Comparison of ENCODE assay signal across 1 cellular context in genomic region chr1:147084273-147085096, GRCh38.
TF ChIP-seq lines count a peak whose summit lies in the region.

No MANE protein-coding gene starts in this region.

TF ChIP-seq in H1, 55 proteins besides CTCF, POLR2A, EP300 and RAD21 (continued from another document):
- no peak for TF ChIP-seq RNF2 (IDR thresholded peaks at IDR 0.05; ENCODE audit: borderline replicate concordance, low read depth, low read length, missing control alignments, poor library complexity, severe bottlenecking)
- TF ChIP-seq RFX5 (IDR thresholded peaks at IDR 0.05; ENCODE audit: borderline replicate concordance, low read depth, low read length), result no peak
- no peak for TF ChIP-seq BRCA1 (IDR thresholded peaks at IDR 0.05; ENCODE audit: low read depth, low read length)
- no peak for TF ChIP-seq JUN (IDR thresholded peaks at IDR 0.05; ENCODE audit: low read depth, low read length)
- TF ChIP-seq SP1 (IDR thresholded peaks at IDR 0.05; ENCODE audit: low read depth, low read length), result peak; percentile 93
- 0 out of 2 replicates have a peak, but pooled peaks have one; percentile 17 for TF ChIP-seq SIX5 (IDR thresholded peaks at IDR 0.05; ENCODE audit: low read depth, low read length)
- peak; percentile 68; the same call in 1 of the 2 replicates for TF ChIP-seq RBBP5 (IDR thresholded peaks at IDR 0.05; ENCODE audit: borderline replicate concordance, low read depth, low read length)
- TF ChIP-seq YY1 (IDR thresholded peaks at IDR 0.05; ENCODE audit: low read depth, low read length), result no peak
- TF ChIP-seq KDM5A (IDR thresholded peaks at IDR 0.05; ENCODE audit: low read length), result peak; percentile 35; the same call in 1 of the 2 replicates
- TF ChIP-seq ASH2L (IDR thresholded peaks at IDR 0.05; ENCODE audit: low read length), result peak; percentile 24
- peak; percentile 100 for TF ChIP-seq GTF2F1 (IDR thresholded peaks at IDR 0.05; ENCODE audit: borderline replicate concordance, low read depth, low read length)
- peak; percentile 73 for TF ChIP-seq E2F6 (IDR thresholded peaks at IDR 0.05)
- TF ChIP-seq FOSL1 (IDR thresholded peaks at IDR 0.05; ENCODE audit: insufficient read depth, low read depth, low read length), result 0 out of 2 replicates have a peak, but pooled peaks have one; percentile 22
- TF ChIP-seq SP2 (IDR thresholded peaks at IDR 0.05; ENCODE audit: low read length), result no peak
- TF ChIP-seq MAX (IDR thresholded peaks at IDR 0.05), result peak; percentile 62
- peak; percentile 100 for TF ChIP-seq TAF7 (optimal IDR thresholded peaks at IDR 0.05; ENCODE audit: borderline replicate concordance, low read depth, low read length)
- TF ChIP-seq KDM4A (IDR thresholded peaks at IDR 0.05; ENCODE audit: low read depth, low read length, severe bottlenecking), result peak; percentile 80
- peak; percentile 88 for TF ChIP-seq EGR1 (IDR thresholded peaks at IDR 0.05; ENCODE audit: borderline replicate concordance, low read depth, low read length)
- TF ChIP-seq GABPA (IDR thresholded peaks at IDR 0.05; ENCODE audit: borderline replicate concordance, insufficient read depth, low read length), result 0 out of 2 replicates have a peak, but pooled peaks have one; percentile 19
- TF ChIP-seq JUND (IDR thresholded peaks at IDR 0.05; ENCODE audit: low read length), result peak; percentile 82; the same call in 1 of the 2 replicates
- TF ChIP-seq, protein P1, sequence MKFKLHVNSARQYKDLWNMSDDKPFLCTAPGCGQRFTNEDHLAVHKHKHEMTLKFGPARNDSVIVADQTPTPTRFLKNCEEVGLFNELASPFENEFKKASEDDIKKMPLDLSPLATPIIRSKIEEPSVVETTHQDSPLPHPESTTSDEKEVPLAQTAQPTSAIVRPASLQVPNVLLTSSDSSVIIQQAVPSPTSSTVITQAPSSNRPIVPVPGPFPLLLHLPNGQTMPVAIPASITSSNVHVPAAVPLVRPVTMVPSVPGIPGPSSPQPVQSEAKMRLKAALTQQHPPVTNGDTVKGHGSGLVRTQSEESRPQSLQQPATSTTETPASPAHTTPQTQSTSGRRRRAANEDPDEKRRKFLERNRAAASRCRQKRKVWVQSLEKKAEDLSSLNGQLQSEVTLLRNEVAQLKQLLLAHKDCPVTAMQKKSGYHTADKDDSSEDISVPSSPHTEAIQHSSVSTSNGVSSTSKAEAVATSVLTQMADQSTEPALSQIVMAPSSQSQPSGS (IDR thresholded peaks at IDR 0.05; ENCODE audit: low read length), result peak; percentile 95
- peak; percentile 70 for TF ChIP-seq TAF1 (IDR thresholded peaks at IDR 0.05; ENCODE audit: low read depth, low read length)
- peak; percentile 94 to 99 for TF ChIP-seq HDAC2 (IDR thresholded peaks at IDR 0.05; ENCODE audit: borderline replicate concordance in 1 of 2, low read depth in 2 of 2, low read length in 2 of 2)
- TF ChIP-seq KDM1A (IDR thresholded peaks at IDR 0.05; ENCODE audit: borderline replicate concordance, low read length), result no peak
- peak; percentile 100 for TF ChIP-seq POLR2AphosphoS5 (IDR thresholded peaks at IDR 0.05; ENCODE audit: low read depth, low read length)
- peak; percentile 16; the same call in 1 of the 2 replicates for TF ChIP-seq NRF1 (IDR thresholded peaks at IDR 0.05; ENCODE audit: low read depth, low read length)
- peak; percentile 97 for TF ChIP-seq CREB1 (IDR thresholded peaks at IDR 0.05)
- TF ChIP-seq, protein P2, sequence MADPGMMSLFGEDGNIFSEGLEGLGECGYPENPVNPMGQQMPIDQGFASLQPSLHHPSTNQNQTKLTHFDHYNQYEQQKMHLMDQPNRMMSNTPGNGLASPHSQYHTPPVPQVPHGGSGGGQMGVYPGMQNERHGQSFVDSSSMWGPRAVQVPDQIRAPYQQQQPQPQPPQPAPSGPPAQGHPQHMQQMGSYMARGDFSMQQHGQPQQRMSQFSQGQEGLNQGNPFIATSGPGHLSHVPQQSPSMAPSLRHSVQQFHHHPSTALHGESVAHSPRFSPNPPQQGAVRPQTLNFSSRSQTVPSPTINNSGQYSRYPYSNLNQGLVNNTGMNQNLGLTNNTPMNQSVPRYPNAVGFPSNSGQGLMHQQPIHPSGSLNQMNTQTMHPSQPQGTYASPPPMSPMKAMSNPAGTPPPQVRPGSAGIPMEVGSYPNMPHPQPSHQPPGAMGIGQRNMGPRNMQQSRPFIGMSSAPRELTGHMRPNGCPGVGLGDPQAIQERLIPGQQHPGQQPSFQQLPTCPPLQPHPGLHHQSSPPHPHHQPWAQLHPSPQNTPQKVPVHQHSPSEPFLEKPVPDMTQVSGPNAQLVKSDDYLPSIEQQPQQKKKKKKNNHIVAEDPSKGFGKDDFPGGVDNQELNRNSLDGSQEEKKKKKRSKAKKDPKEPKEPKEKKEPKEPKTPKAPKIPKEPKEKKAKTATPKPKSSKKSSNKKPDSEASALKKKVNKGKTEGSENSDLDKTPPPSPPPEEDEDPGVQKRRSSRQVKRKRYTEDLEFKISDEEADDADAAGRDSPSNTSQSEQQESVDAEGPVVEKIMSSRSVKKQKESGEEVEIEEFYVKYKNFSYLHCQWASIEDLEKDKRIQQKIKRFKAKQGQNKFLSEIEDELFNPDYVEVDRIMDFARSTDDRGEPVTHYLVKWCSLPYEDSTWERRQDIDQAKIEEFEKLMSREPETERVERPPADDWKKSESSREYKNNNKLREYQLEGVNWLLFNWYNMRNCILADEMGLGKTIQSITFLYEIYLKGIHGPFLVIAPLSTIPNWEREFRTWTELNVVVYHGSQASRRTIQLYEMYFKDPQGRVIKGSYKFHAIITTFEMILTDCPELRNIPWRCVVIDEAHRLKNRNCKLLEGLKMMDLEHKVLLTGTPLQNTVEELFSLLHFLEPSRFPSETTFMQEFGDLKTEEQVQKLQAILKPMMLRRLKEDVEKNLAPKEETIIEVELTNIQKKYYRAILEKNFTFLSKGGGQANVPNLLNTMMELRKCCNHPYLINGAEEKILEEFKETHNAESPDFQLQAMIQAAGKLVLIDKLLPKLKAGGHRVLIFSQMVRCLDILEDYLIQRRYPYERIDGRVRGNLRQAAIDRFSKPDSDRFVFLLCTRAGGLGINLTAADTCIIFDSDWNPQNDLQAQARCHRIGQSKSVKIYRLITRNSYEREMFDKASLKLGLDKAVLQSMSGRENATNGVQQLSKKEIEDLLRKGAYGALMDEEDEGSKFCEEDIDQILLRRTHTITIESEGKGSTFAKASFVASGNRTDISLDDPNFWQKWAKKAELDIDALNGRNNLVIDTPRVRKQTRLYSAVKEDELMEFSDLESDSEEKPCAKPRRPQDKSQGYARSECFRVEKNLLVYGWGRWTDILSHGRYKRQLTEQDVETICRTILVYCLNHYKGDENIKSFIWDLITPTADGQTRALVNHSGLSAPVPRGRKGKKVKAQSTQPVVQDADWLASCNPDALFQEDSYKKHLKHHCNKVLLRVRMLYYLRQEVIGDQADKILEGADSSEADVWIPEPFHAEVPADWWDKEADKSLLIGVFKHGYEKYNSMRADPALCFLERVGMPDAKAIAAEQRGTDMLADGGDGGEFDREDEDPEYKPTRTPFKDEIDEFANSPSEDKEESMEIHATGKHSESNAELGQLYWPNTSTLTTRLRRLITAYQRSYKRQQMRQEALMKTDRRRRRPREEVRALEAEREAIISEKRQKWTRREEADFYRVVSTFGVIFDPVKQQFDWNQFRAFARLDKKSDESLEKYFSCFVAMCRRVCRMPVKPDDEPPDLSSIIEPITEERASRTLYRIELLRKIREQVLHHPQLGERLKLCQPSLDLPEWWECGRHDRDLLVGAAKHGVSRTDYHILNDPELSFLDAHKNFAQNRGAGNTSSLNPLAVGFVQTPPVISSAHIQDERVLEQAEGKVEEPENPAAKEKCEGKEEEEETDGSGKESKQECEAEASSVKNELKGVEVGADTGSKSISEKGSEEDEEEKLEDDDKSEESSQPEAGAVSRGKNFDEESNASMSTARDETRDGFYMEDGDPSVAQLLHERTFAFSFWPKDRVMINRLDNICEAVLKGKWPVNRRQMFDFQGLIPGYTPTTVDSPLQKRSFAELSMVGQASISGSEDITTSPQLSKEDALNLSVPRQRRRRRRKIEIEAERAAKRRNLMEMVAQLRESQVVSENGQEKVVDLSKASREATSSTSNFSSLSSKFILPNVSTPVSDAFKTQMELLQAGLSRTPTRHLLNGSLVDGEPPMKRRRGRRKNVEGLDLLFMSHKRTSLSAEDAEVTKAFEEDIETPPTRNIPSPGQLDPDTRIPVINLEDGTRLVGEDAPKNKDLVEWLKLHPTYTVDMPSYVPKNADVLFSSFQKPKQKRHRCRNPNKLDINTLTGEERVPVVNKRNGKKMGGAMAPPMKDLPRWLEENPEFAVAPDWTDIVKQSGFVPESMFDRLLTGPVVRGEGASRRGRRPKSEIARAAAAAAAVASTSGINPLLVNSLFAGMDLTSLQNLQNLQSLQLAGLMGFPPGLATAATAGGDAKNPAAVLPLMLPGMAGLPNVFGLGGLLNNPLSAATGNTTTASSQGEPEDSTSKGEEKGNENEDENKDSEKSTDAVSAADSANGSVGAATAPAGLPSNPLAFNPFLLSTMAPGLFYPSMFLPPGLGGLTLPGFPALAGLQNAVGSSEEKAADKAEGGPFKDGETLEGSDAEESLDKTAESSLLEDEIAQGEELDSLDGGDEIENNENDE (IDR thresholded peaks at IDR 0.05; ENCODE audit: insufficient replicate concordance, low read length), result peak; percentile 82
